Comparison of ENCODE assay signal across 9 cellular contexts in the genomic region with DNA sequence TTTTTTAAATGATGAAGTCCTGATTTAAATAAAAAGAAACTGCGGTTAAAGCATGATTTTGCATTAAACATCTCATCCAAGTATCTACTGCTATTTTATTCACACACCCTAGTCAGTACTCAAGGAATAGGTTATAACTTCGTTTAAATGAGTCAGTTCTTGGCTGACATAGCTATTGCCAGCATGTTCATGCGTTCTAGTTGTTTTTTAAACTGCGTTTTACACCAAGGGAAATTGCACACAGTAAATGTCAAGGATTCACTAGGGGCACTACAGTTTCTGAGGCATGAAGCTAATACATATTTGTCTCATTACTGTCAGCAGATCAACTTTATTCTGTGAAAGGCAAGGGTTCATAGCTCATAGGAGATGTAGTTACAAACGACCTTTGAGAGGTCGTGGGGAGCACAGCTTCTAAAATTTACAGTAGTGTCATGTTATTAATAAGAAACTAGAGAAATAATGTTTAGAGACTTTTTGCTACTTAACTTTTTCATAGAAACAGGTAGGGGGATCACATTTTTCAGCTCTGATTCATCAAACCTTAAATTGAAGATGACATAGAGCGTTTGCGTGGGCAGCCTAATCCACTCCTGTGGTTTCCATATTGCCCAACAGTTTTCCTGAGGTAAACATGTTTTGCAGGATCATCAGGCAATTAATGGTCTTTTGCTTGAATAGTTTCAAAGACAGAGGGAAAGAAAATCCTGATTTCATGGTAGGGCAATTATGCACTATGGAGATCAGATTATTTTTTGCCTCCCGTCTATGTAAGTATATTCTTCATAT.
"Had no signal": no experiment of that assay in that cellular context is flagged by ENCODE, and none has a peak within 500 bp of the region (broad histone marks: within the 10 kb centered on the region; RNA-seq: fewer than 3 reads in every experiment).

No MANE protein-coding gene starts in this region.

- FAIRE-seq: astrocyte had no signal

- DNase-seq: activated CD4-positive, alpha-beta T cell treated with anti-CD3 and anti-CD28 coated beads for 36 hours; activated CD4-positive, alpha-beta T cell treated with anti-CD3 and anti-CD28 coated beads, Interleukin-2, amount 50 U/mL, for 48 hours; activated gamma-delta T cell; effector CD8-positive, alpha-beta T cell; natural killer cell; retina; stimulated activated CD4-positive, alpha-beta T cell treated with anti-CD3 and anti-CD28 coated beads, Interleukin-2, amount 100 ng/mL, for 24 hours; T-helper 2 cell had no signal

- ATAC-seq: activated CD4-positive, alpha-beta T cell treated with anti-CD3 and anti-CD28 coated beads for 36 hours; natural killer cell had no signal
